Comparison of ENCODE assay signal across 9 cellular contexts in genomic region chr17:61314368-61315078, GRCh38.
A peak's percentile ranks its signal among the peaks of the same experiment; 100 is the strongest.
DNase-seq lines count a peak whose midpoint lies in the region; ATAC-seq and TF ChIP-seq lines count a peak whose summit lies in the region.
"Had no signal": no experiment of that assay in that cellular context is flagged by ENCODE, and none has a peak within 500 bp of the region (broad histone marks: within the 10 kb centered on the region; RNA-seq: fewer than 3 reads in every experiment).

No MANE protein-coding gene starts in this region.

- H3K27me3 ChIP-seq in Panc1 (ENCODE audit: control insufficient read depth, insufficient read depth, low read length), result no peaks in the 10 kb centered on the region
- H3K27me3 ChIP-seq in muscle layer of duodenum (ENCODE audit: low read depth, low read length), result no peaks in the 10 kb centered on the region

- H3K4me3 ChIP-seq in Panc1 (ENCODE audit: low read depth in 2 of 2, low read length in 2 of 2) (no peak overlapping the region), muscle layer of duodenum (ENCODE audit: low read depth in 1 of 2, low read length in 2 of 2) (no peak overlapping the region)

- peak; percentile 33; the same call in 1 of the 2 replicates for ATAC-seq in Panc1
- ATAC-seq in HG03432 (IDR thresholded peaks at IDR 0.05; ENCODE audit: unreplicated experiment), result no peak

- H3K9me3 ChIP-seq in Panc1 (ENCODE audit: control insufficient read depth, insufficient read depth, low read depth, low read length) (no peaks in the 10 kb centered on the region), muscle layer of duodenum (ENCODE audit: control insufficient read depth in 1 of 2, low read length in 2 of 2) (no peaks in the 10 kb centered on the region)

- intact Hi-C loops in Panc1 (cut with micrococcal nuclease; ENCODE audit: unreplicated experiment), result no loop called here

- in situ Hi-C loops in Panc1 (cut with HindIII; ENCODE audit: low pct_unique_long_range_greater_than_20kb, low sequenced_read_pairs), result no loop called here

- no TSS peak for BruUV-seq in Panc1 (replicated peaks; lab: Mats Ljungman, UMichigan)

- POLR2A ChIA-PET in Panc1 (lab: Charles Lee), result no interaction called here

- DNase-seq in AG08395 (ENCODE audit: low spot score) (peak; percentile 70), Panc1 (ENCODE audit: low read depth, low spot score) (no peak), fibroblast of gingiva (ENCODE audit: low read depth) (peak; percentile 76), NCI-H2081 (lab: John Stamatoyannopoulos, UW) (no peak), Kasumi-1 (lab: John Stamatoyannopoulos, UW) (no peak), KG1 (lab: John Stamatoyannopoulos, UW) (no peak)
- DNase-seq: CD4-positive, CD25-positive, alpha-beta regulatory T cell had no signal

- TF ChIP-seq CTCF in Panc1 (IDR thresholded peaks at IDR 0.05), result no peak

- H3K4me1 ChIP-seq in Panc1 (ENCODE audit: control insufficient read depth, insufficient read depth, low read length), result 0 out of 2 replicates have a peak, but pooled peaks cover 2% of the 10 kb centered on the region
- H3K4me1 ChIP-seq in muscle layer of duodenum (ENCODE audit: control insufficient read depth in 1 of 2, insufficient read depth in 2 of 2, low read length in 2 of 2), result peaks cover 0 to 14% of the 10 kb centered on the region in 2 donors

- CTCF ChIA-PET in Panc1 (lab: Charles Lee), result no interaction called here

- no peak overlapping the region for H3K27ac ChIP-seq in Panc1 (ENCODE audit: low read length)
- peak overlapping the region; percentile 61 for H3K27ac ChIP-seq in muscle layer of duodenum (ENCODE audit: low read length)

- no peaks in the 10 kb centered on the region for H3K36me3 ChIP-seq in Panc1 (ENCODE audit: control insufficient read depth, insufficient read depth, low read length)
- no peaks in the 10 kb centered on the region for H3K36me3 ChIP-seq in muscle layer of duodenum (ENCODE audit: control insufficient read depth in 1 of 2, insufficient read depth in 2 of 2, low read length in 2 of 2)

Comparison
In these comparisons a context has a peak if more than half of its experiments do, and no peak if none do; other contexts are left out.
1. DNase-seq: peak in AG08395 (single experiment) and fibroblast of gingiva (single experiment); none in Panc1 (single experiment), NCI-H2081 (0 of 2), Kasumi-1 (0 of 2) and KG1 (single experiment).